Comparison of ENCODE assay signal across 30 cellular contexts in genomic region chr6:39903656-39904055, GRCh38.
"Had no signal": no experiment of that assay in that cellular context is flagged by ENCODE, and none has a peak within 500 bp of the region (broad histone marks: within the 10 kb centered on the region; RNA-seq: fewer than 3 reads in every experiment).

No MANE protein-coding gene starts in this region.

- H3K27ac ChIP-seq: breast epithelium, cardiac muscle cell, epithelial cell of prostate, esophagus squamous epithelium, WERI-Rb-1 had no signal

- H3K36me3 ChIP-seq: breast epithelium, cardiac muscle cell, WERI-Rb-1 had no signal

- H3K4me1 ChIP-seq: ascending aorta, breast epithelium, esophagus squamous epithelium had no signal

- H3K4me3 ChIP-seq: ascending aorta, breast epithelium, cardiac muscle cell, esophagus squamous epithelium, gastroesophageal sphincter had no signal

- H3K27me3 ChIP-seq: ascending aorta, breast epithelium, cardiac muscle cell, esophagus squamous epithelium, gastroesophageal sphincter had no signal

- H3K9me3 ChIP-seq: ascending aorta, breast epithelium, esophagus squamous epithelium, gastroesophageal sphincter had no signal

- ATAC-seq: activated CD4-positive, CD25-positive, alpha-beta regulatory T cell treated with anti-CD3 and anti-CD28 coated beads, Interleukin-2, amount 50 U/mL, for 24 hours; activated CD8-positive, alpha-beta T cell treated with anti-CD3 and anti-CD28 coated beads for 36 hours; activated naive CD4-positive, alpha-beta T cell treated with anti-CD3 and anti-CD28 coated beads, Interleukin-2, amount 50 U/mL, for 72 hours; activated T-cell treated with anti-CD3 and anti-CD28 coated beads, Interleukin-2, amount 50 U/mL, for 4 hours; activated T-helper 17 cell treated with anti-CD3 and anti-CD28 coated beads, Interleukin-2, amount 50 U/mL, for 72 hours; effector memory CD8-positive, alpha-beta T cell; gastroesophageal sphincter; T-cell; T-helper 17 cell had no signal

- DNase-seq: activated B cell treated with CpG ODN at 0.5 μM for 24 hours; activated CD4-positive, alpha-beta T cell treated with anti-CD3 and anti-CD28 coated beads for 48 hours; activated CD4-positive, alpha-beta T cell treated with anti-CD3 and anti-CD28 coated beads, Interleukin-2, amount 50 U/mL, for 1 hour; activated CD4-positive, alpha-beta T cell treated with anti-CD3 and anti-CD28 coated beads, Interleukin-2, amount 50 U/mL, for 48 hours; activated CD8-positive, alpha-beta memory T cell treated with anti-CD3 and anti-CD28 coated beads for 24 hours; activated CD8-positive, alpha-beta T cell treated with anti-CD3 and anti-CD28 coated beads for 36 hours; activated gamma-delta T cell; activated naive CD4-positive, alpha-beta T cell; activated naive CD4-positive, alpha-beta T cell treated with anti-CD3 and anti-CD28 coated beads, Interleukin-2, amount 10 ng/mL, durations not matched to agents 7 days and 5 days; activated naive CD8-positive, alpha-beta T cell treated with anti-CD3 and anti-CD28 coated beads, Interleukin-2, amount 10 ng/mL, durations not matched to agents 7 days and 5 days; activated T-cell treated with anti-CD3 and anti-CD28 coated beads, Interleukin-2, amount 50 U/mL, for 4 hours; cortex of kidney; dermis blood vessel endothelial cell; effector CD4-positive, alpha-beta T cell; effector memory CD8-positive, alpha-beta T cell; esophagus squamous epithelium; foreskin melanocyte; SW 1271; T-cell; T-helper 17 cell; T1000; WERI-Rb-1 had no signal
